Comparison of ENCODE assay signal across 8 cellular contexts in genomic region chr5:80275347-80275746, GRCh38. TPM values are rescaled to one million over a fixed set of nuclear protein-coding genes. Genes with fewer than 3 reads are reported as not detected.
A peak's percentile ranks its signal among the peaks of the same experiment; 100 is the strongest.
DNase-seq lines count a peak whose midpoint lies in the region; ATAC-seq, FAIRE-seq and TF ChIP-seq lines count a peak whose summit lies in the region.

No MANE protein-coding gene starts in this region.

- no peak overlapping the region for H3K4me3 ChIP-seq in BJ (ENCODE audit: low read depth, low read length)

- H3K4me3 Mint-ChIP-seq in T-cell = no peak overlapping the region

- POLR2A ChIA-PET in BJ (lab: Charles Lee) (no interaction called here), T-cell (lab: Charles Lee) (interaction anchor here in 1 of 2 donors (0.6 kb wide), 1 partner anchor 83 kb away, joined by 3 read pairs; no protein-coding TSS in a partner anchor)

- peak; percentile 46 for TF ChIP-seq CTCF in BJ (IDR thresholded peaks at IDR 0.05; ENCODE audit: insufficient read depth, low read depth, low read length)

- H3K9me3 Mint-ChIP-seq in T-cell = no peaks in the 10 kb centered on the region

- ATAC-seq in T-cell (replicated peaks in 1 of 4) (peak; percentile 64 to 81 (median 74)), HG02970 (IDR thresholded peaks at IDR 0.05; ENCODE audit: low FRiP score, unreplicated experiment) (no peak), GM18520 (IDR thresholded peaks at IDR 0.05; ENCODE audit: unreplicated experiment) (no peak)

- H3K36me3 ChIP-seq in BJ (ENCODE audit: control insufficient read depth, insufficient read depth, low read length) = no peaks in the 10 kb centered on the region

- no peaks in the 10 kb centered on the region; the same call in 1 of the 2 replicates for H3K27me3 ChIP-seq in BJ (ENCODE audit: control insufficient read depth, insufficient read depth, low read length)

- CTCF ChIA-PET in BJ (lab: Yijun Ruan, JAX) = interaction anchor here (1.0 to 4.0 kb wide), 6 partner anchors 9 to 192 kb away, joined by 3 to 33 read pairs (median 4); no protein-coding TSS in a partner anchor
- CTCF ChIA-PET in T-cell (lab: Charles Lee) = interaction anchor here (0.7 to 1.9 kb wide), 11 partner anchors 9 to 184 kb away, joined by 3 to 13 read pairs (median 3); no protein-coding TSS in a partner anchor

- H3K4me1 Mint-ChIP-seq in T-cell = peaks cover 19 to 23% (median 21%) of the 10 kb centered on the region in 3 donors

- H3K27me3 Mint-ChIP-seq in T-cell = no peaks in the 10 kb centered on the region

- no peaks in the 10 kb centered on the region for H3K36me3 Mint-ChIP-seq in T-cell

- DNase-seq in BJ (ENCODE audit: low read depth) (no peak), GM18507 (ENCODE audit: extremely low spot score, insufficient read length, low read depth) (no peak), T-cell (peak in 3 of 34 experiments; percentile 6 to 27 (median 26)), hepatic stellate cell (ENCODE audit: low spot score) (peak; percentile 21), NCI-H2171 treated with DMSO at 0.1 percent for 48 hours (lab: John Stamatoyannopoulos, UW) (no peak)
- DNase-seq in stimulated activated CD4-positive, alpha-beta T cell treated with anti-CD3 and anti-CD28 coated beads, Interleukin-4, amount 100 ng/mL, for 4 hours = no peak

- H3K27ac Mint-ChIP-seq in T-cell = no peak overlapping the region

- FAIRE-seq in GM18507 (lab: Jason Lieb, UNC) = peak; percentile 58

RNA-seq across cellular contexts. Expression of gene SERINC5, which starts 19.5 kb away (rescaled TPM):
- polyA plus RNA-seq in BJ (2011; rRNA removed) = 11.0 and 12.9 TPM in 2 replicates
- polyA minus RNA-seq in BJ (2011; rRNA and poly(A)+ RNA removed) = 12.9 and 16.5 TPM in 2 replicates
- 100 to 1,000 TPM; 109 to 170 (median 112) TPM for total RNA-seq in T-cell

RNA-seq across cellular contexts. Expression of gene SPZ1, which starts 44.5 kb away (rescaled TPM):
- not detected in 2 replicates for polyA plus RNA-seq in BJ (2011; rRNA removed)
- not detected in 2 replicates for polyA minus RNA-seq in BJ (2011; rRNA and poly(A)+ RNA removed)
- total RNA-seq in T-cell = not detected

Comparison
In these comparisons a context has a peak if more than half of its experiments do, and no peak if none do; other contexts are left out.
1. ATAC-seq: peak in T-cell (4 of 4); none in HG02970 (single experiment) and GM18520 (single experiment).